Comparison of ENCODE assay signal across 10 cellular contexts in genomic region chr9:79452265-79452664, GRCh38.
"Had no signal": no experiment of that assay in that cellular context is flagged by ENCODE, and none has a peak within 500 bp of the region (broad histone marks: within the 10 kb centered on the region; RNA-seq: fewer than 3 reads in every experiment).

No MANE protein-coding gene starts in this region.

- H3K4me1 ChIP-seq: HAP-1 had no signal

- H3K27ac Mint-ChIP-seq: GM23338, H9, HFFc6 had no signal

- H3K36me3 ChIP-seq: HAP-1 had no signal

- H3K9ac ChIP-seq: GM23248 had no signal

- H3K4me2 ChIP-seq: GM23338 had no signal

- ATAC-seq: GM23338, HCT116 had no signal

- H3K4me3 Mint-ChIP-seq: GM23338, H9, HFFc6 had no signal

- H3K9me3 ChIP-seq: HAP-1 had no signal

- FAIRE-seq: H1 had no signal

- H3K4me3 ChIP-seq: GM23248, GM23338, HAP-1 had no signal

- DNase-seq: GM23248, GOT3, H7, H9, HCEC 1CT, HFFc6 had no signal

- H2AFZ ChIP-seq: GM23248, GM23338 had no signal

- H3K27ac ChIP-seq: GM23248 had no signal
